Comparison of ENCODE assay signal across 10 cellular contexts in the genomic region with DNA sequence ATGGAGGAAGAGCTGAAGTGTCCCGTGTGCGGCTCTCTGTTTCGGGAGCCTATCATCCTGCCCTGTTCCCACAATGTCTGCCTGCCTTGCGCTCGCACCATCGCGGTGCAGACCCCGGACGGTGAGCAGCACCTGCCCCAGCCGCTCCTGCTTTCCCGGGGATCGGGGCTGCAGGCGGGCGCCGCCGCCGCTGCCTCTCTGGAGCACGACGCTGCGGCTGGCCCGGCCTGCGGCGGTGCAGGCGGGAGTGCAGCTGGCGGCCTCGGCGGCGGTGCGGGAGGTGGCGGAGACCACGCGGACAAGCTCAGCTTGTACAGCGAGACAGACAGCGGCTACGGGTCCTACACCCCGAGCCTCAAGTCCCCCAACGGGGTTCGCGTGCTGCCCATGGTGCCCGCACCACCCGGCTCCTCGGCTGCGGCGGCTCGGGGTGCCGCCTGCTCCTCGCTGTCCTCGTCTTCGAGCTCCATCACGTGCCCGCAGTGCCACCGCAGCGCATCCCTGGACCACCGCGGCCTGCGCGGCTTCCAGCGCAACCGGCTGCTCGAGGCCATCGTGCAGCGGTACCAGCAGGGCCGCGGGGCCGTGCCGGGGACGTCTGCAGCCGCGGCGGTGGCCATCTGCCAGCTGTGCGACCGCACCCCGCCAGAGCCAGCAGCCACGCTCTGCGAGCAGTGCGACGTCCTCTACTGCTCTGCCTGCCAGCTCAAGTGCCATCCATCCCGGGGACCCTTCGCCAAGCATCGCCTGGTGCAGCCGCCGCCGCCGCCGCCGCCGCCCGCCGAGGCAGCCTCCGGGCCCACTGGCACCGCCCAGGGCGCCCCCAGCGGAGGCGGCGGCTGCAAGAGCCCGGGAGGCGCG. TPM values are rescaled to one million over a fixed set of nuclear protein-coding genes. Genes with fewer than 3 reads are reported as not detected.
DNase-seq lines count a peak whose midpoint lies in the region; TF ChIP-seq lines count a peak whose summit lies in the region.
"Had no signal": no experiment of that assay in that cellular context is flagged by ENCODE, and none has a peak within 500 bp of the region (broad histone marks: within the 10 kb centered on the region; RNA-seq: fewer than 3 reads in every experiment).

No MANE protein-coding gene starts in this region.

- H3K36me3 ChIP-seq in NT2/D1 (ENCODE audit: insufficient read depth, insufficient read length, low read length) (no peaks in the 10 kb centered on the region), skeletal muscle satellite cell (ENCODE audit: insufficient read depth, low read length) (no peaks in the 10 kb centered on the region)
- H3K36me3 ChIP-seq: BLaER1 had no signal

- H3K4me1 ChIP-seq in NT2/D1 (ENCODE audit: insufficient read depth, insufficient read length) (peaks cover 6% of the 10 kb centered on the region), skeletal muscle satellite cell (ENCODE audit: control insufficient read depth, insufficient read depth, low read length) (peaks cover 20% of the 10 kb centered on the region)
- H3K4me1 ChIP-seq: BLaER1 had no signal

- H3K9me3 Mint-ChIP-seq in glutamatergic neuron (ENCODE audit: unreplicated experiment), result peaks cover 4% of the 10 kb centered on the region
- no peaks in the 10 kb centered on the region for H3K9me3 Mint-ChIP-seq in progenitor cell of endocrine pancreas (ENCODE audit: low read depth)

- H3K27me3 Mint-ChIP-seq in glutamatergic neuron (ENCODE audit: unreplicated experiment) (peaks cover 12% of the 10 kb centered on the region), progenitor cell of endocrine pancreas (peaks cover 67% of the 10 kb centered on the region)

- H3K36me3 Mint-ChIP-seq in glutamatergic neuron (ENCODE audit: unreplicated experiment) (no peaks in the 10 kb centered on the region), progenitor cell of endocrine pancreas (ENCODE audit: insufficient read depth) (no peaks in the 10 kb centered on the region)

- H3K4me3 Mint-ChIP-seq in glutamatergic neuron (ENCODE audit: unreplicated experiment) (peak overlapping the region; percentile 77), progenitor cell of endocrine pancreas (ENCODE audit: low read depth) (no peak overlapping the region)

- H3K9ac ChIP-seq in NT2/D1 (ENCODE audit: insufficient read length, low read depth) (peak overlapping the region; percentile 32), skeletal muscle satellite cell (ENCODE audit: low read depth, low read length) (no peak overlapping the region)
- H3K9ac ChIP-seq: BLaER1 had no signal

- peak overlapping the region; percentile 50 for H3K4me3 ChIP-seq in NT2/D1 (ENCODE audit: insufficient read length, low read depth)
- H3K4me3 ChIP-seq in skeletal muscle satellite cell (ENCODE audit: low read length), result peak overlapping the region; percentile 61
- H3K4me3 ChIP-seq: BLaER1 had no signal

- peak; percentile 47 for DNase-seq in NCI-H82 (lab: John Stamatoyannopoulos, UW)
- no peak for DNase-seq in NCI-H82 treated with DMSO at 0.1 percent for 48 hours (lab: John Stamatoyannopoulos, UW; ENCODE audit: unreplicated experiment)
- no peak for DNase-seq in NT2/D1 (ENCODE audit: low read depth, low spot score)
- DNase-seq in glutamatergic neuron, result peak; percentile 68
- DNase-seq in CD1c-positive myeloid dendritic cell (ENCODE audit: extremely low spot score), result no peak
- no peak for DNase-seq in T-helper 9 cell
- no peak for DNase-seq in progenitor cell of endocrine pancreas (ENCODE audit: low spot score, unreplicated experiment)
- DNase-seq: SIG-M5 had no signal

- peak overlapping the region; percentile 84 for H3K4me2 ChIP-seq in skeletal muscle satellite cell (ENCODE audit: low read length)
- H3K4me2 ChIP-seq: BLaER1 had no signal

- no peaks in the 10 kb centered on the region; the same call in 1 of the 2 replicates for H3K9me3 ChIP-seq in NT2/D1 (ENCODE audit: insufficient read depth, low read length)
- no peaks in the 10 kb centered on the region for H3K9me3 ChIP-seq in skeletal muscle satellite cell (replicated peaks; ENCODE audit: low read length)

- TF ChIP-seq CTCF in glutamatergic neuron (IDR thresholded peaks at IDR 0.05; ENCODE audit: partially characterized antibody, unreplicated experiment) (no peak), progenitor cell of endocrine pancreas (IDR thresholded peaks at IDR 0.05; ENCODE audit: unreplicated experiment) (no peak)

- H3K4me1 Mint-ChIP-seq in glutamatergic neuron (ENCODE audit: low read depth, unreplicated experiment) (no peaks in the 10 kb centered on the region), progenitor cell of endocrine pancreas (ENCODE audit: low read depth) (peaks cover 5% of the 10 kb centered on the region)

- H3K27me3 ChIP-seq in NT2/D1 (ENCODE audit: insufficient read depth, insufficient read length) (peaks cover 86% of the 10 kb centered on the region), skeletal muscle satellite cell (ENCODE audit: control insufficient read depth, insufficient read depth, low read length) (peaks cover 62% of the 10 kb centered on the region)

- H3K27ac Mint-ChIP-seq in glutamatergic neuron (ENCODE audit: unreplicated experiment), result no peak overlapping the region
- no peak overlapping the region for H3K27ac Mint-ChIP-seq in progenitor cell of endocrine pancreas

RNA-seq across cellular contexts. Expression of gene TRIM67, which starts 1.3 kb away (rescaled TPM):
- total RNA-seq in glutamatergic neuron (ENCODE audit: unreplicated experiment), result 3.9 TPM
- not detected in 2 replicates for total RNA-seq in skeletal muscle satellite cell (2012; rRNA removed)
- 0.05 and 0.09 TPM in 2 replicates for total RNA-seq in progenitor cell of endocrine pancreas

Comparison
In these comparisons a context has a peak if more than half of its experiments do, and no peak if none do; other contexts are left out.
1. DNase-seq: peak in NCI-H82 (single experiment) and glutamatergic neuron (single experiment); none in NCI-H82 treated with DMSO at 0.1 percent for 48 hours (single experiment), NT2/D1 (single experiment), CD1c-positive myeloid dendritic cell (single experiment), T-helper 9 cell (single experiment) and progenitor cell of endocrine pancreas (single experiment).